ENCODE assay signal across 31 cellular contexts in genomic region chr10:78732381-78732780, GRCh38.
DNase-seq lines count a peak whose midpoint lies in the region; ATAC-seq and TF ChIP-seq lines count a peak whose summit lies in the region.
"Had no signal": no experiment of that assay in that cellular context is flagged by ENCODE, and none has a peak within 500 bp of the region (broad histone marks: within the 10 kb centered on the region; RNA-seq: fewer than 3 reads in every experiment).

No MANE protein-coding gene starts in this region.

- H3K27ac ChIP-seq in heart left ventricle (no peak overlapping the region), trophoblast cell (ENCODE audit: low read depth, low read length) (no peak overlapping the region)
- H3K27ac ChIP-seq: 22Rv1; A549; BLaER1; BLaER1 treated with 17β-estradiol and CSF1 and Interleukin-3, amounts not matched to agents 10 nM and 100 nM; C4-2B had no signal

- DNase-seq in cardiac septum (ENCODE audit: low spot score): peak; percentile 63
- DNase-seq in heart left ventricle: no peak
- DNase-seq in mesenteric fat pad (ENCODE audit: low spot score): peak; percentile 41
- DNase-seq in trophoblast cell: no peak
- no peak for DNase-seq in T-helper 9 cell
- no peak for DNase-seq in GDM1 (lab: John Stamatoyannopoulos, UW)
- DNase-seq: 8988T; ACHN; AML-193; BE2C; C1 segment of cervical spinal cord; Calu3; CD4-positive, alpha-beta memory T cell; CD4-positive, alpha-beta T cell; CD4-positive, CD25-positive, alpha-beta regulatory T cell; CD8-positive, alpha-beta memory T cell; CD8-positive, alpha-beta T cell; COR-L47; DMS 273 treated with DMSO at 0.1 percent for 48 hours; DMS153; DMS53; DMS79; DMS79 treated with DMSO at 0.1 percent for 48 hours; DND-41; EL had no signal

- peak overlapping the region; percentile 27 for H2AK5ac ChIP-seq in trophoblast cell (ENCODE audit: low read length)

- H4K12ac ChIP-seq in trophoblast cell (ENCODE audit: low read depth, low read length): no peak overlapping the region

- H3K9me3 ChIP-seq in heart left ventricle (no peaks in the 10 kb centered on the region), trophoblast cell (ENCODE audit: insufficient read depth, low read depth, low read length) (peaks cover 2% of the 10 kb centered on the region)
- H3K9me3 ChIP-seq: A549; BE2C; BLaER1; BLaER1 treated with 17β-estradiol and CSF1 and Interleukin-3, amounts not matched to agents 10 nM and 100 nM; Caco-2 had no signal

- no peaks in the 10 kb centered on the region for H3K79me2 ChIP-seq in trophoblast cell (ENCODE audit: control insufficient read depth, insufficient read depth, low read length, poor library complexity)

- no peak overlapping the region for H3K18ac ChIP-seq in trophoblast cell (ENCODE audit: low read length)

- intact Hi-C loops in cardiac septum (cut with DNase I): no loop called here
- intact Hi-C loops in heart left ventricle (cut with DNase I): no loop called here

- ATAC-seq in heart left ventricle: no peak
- ATAC-seq: A549; CD8-positive, alpha-beta T cell had no signal

- no peak overlapping the region for H4K8ac ChIP-seq in trophoblast cell (ENCODE audit: low read depth, low read length)

- H3K9ac ChIP-seq in trophoblast cell (ENCODE audit: low read length): no peak overlapping the region
- H3K9ac ChIP-seq: BLaER1; BLaER1 treated with 17β-estradiol and CSF1 and Interleukin-3, amounts not matched to agents 10 nM and 100 nM had no signal

- H3K4ac ChIP-seq in trophoblast cell (ENCODE audit: low read depth, low read length): no peak overlapping the region

- H3K27me3 ChIP-seq in heart left ventricle (no peaks in the 10 kb centered on the region), trophoblast cell (ENCODE audit: insufficient read depth, low read length) (no peaks in the 10 kb centered on the region)
- H3K27me3 ChIP-seq: BE2C; BLaER1; BLaER1 treated with 17β-estradiol and CSF1 and Interleukin-3, amounts not matched to agents 10 nM and 100 nM had no signal

- no peak overlapping the region for H3K23ac ChIP-seq in trophoblast cell (ENCODE audit: low read length)

- H4K91ac ChIP-seq in trophoblast cell (ENCODE audit: low read depth, low read length): no peak overlapping the region

- H3K4me1 ChIP-seq in heart left ventricle (peaks cover 0 to 22% (median 14%) of the 10 kb centered on the region in 12 donors), trophoblast cell (ENCODE audit: control insufficient read depth in 1 of 2, insufficient read depth in 2 of 2, low read length in 2 of 2) (peaks cover under 1 to 2% of the 10 kb centered on the region in 2 experiments)
- H3K4me1 ChIP-seq: A549 had no signal

- no peak overlapping the region for H3K4me2 ChIP-seq in trophoblast cell (ENCODE audit: low read length)
- H3K4me2 ChIP-seq: A549, BLaER1 had no signal

- H3K4me3 ChIP-seq in heart left ventricle (no peak overlapping the region), trophoblast cell (ENCODE audit: low read depth, low read length) (no peak overlapping the region)
- H3K4me3 ChIP-seq: A549; BLaER1; BLaER1 treated with 17β-estradiol and CSF1 and Interleukin-3, amounts not matched to agents 10 nM and 100 nM had no signal

- TF ChIP-seq POLR2A in heart left ventricle (IDR thresholded peaks at IDR 0.05): no peak

- H2BK120ac ChIP-seq in trophoblast cell (ENCODE audit: insufficient read depth, low read length, poor library complexity): no peak overlapping the region

- no peaks in the 10 kb centered on the region for H3K36me3 ChIP-seq in heart left ventricle
- no peaks in the 10 kb centered on the region for H3K36me3 ChIP-seq in trophoblast cell (ENCODE audit: control insufficient read depth in 1 of 2, insufficient read depth in 2 of 2, low read length in 2 of 2)
- H3K36me3 ChIP-seq: BE2C; BLaER1; BLaER1 treated with 17β-estradiol and CSF1 and Interleukin-3, amounts not matched to agents 10 nM and 100 nM had no signal

- no peak overlapping the region for H2AFZ ChIP-seq in trophoblast cell (ENCODE audit: insufficient read depth, low read length, poor library complexity)

- no peak overlapping the region for H3K14ac ChIP-seq in trophoblast cell (ENCODE audit: low read length)

- TF ChIP-seq CTCF in heart left ventricle (IDR thresholded peaks at IDR 0.05): no peak

- H2BK12ac ChIP-seq in trophoblast cell (ENCODE audit: low read length): peak overlapping the region; percentile 63

- H3K79me1 ChIP-seq in trophoblast cell (ENCODE audit: low read length): no peaks in the 10 kb centered on the region

- no peak overlapping the region for H2BK5ac ChIP-seq in trophoblast cell (ENCODE audit: low read depth, low read length, poor library complexity)

- WGBS in heart left ventricle, 4 donors: 91 to 99% (median 96%) methylated on average over 7 to 8 of the region's 8 CpGs
- no CpG with 5 or more reads among the region's 8 CpGs for WGBS in trophoblast cell (ENCODE audit: extremely low coverage, insufficient coverage, insufficient read length)

Comparison
In these comparisons a context has a peak if more than half of its experiments do, and no peak if none do; other contexts are left out.
1. DNase-seq: peak in cardiac septum (single experiment) and mesenteric fat pad (single experiment); none in heart left ventricle (0 of 5), trophoblast cell (0 of 2), T-helper 9 cell (single experiment) and GDM1 (single experiment).